1 cellular context compared by ENCODE assay signal in genomic region chr4:96993528-96993927, GRCh38.
TF ChIP-seq lines count a peak whose summit lies in the region.

No MANE protein-coding gene starts in this region.

TF ChIP-seq in WTC11, 78 proteins besides CTCF, POLR2A, EP300 and RAD21 (continued from another document):
- TF ChIP-seq CDX4 (CRISPR knock-in tag; IDR thresholded peaks at IDR 0.05; ENCODE audit: borderline replicate concordance) (no peak), TP53 (CRISPR knock-in tag; IDR thresholded peaks at IDR 0.05) (no peak), NFE2L1 (CRISPR knock-in tag; IDR thresholded peaks at IDR 0.05) (no peak)
TF ChIP-seq in WTC11: peak in this region for 0.
